Comparison of ENCODE assay signal across 8 cellular contexts in genomic region chr6:145963216-145964068, GRCh38. TPM values are rescaled to one million over a fixed set of nuclear protein-coding genes. Genes with fewer than 3 reads are reported as not detected.
DNase-seq lines count a peak whose midpoint lies in the region; ATAC-seq and TF ChIP-seq lines count a peak whose summit lies in the region.

No MANE protein-coding gene starts in this region.

- peaks cover 2% of the 10 kb centered on the region in 2 donors for H3K36me3 Mint-ChIP-seq in CD14-positive monocyte

- 0 to 1% (median 1%) methylated on average over 10 to 44 of the region's 44 CpGs for WGBS in adrenal gland, 4 donors
- under 1% methylated on average over 44 of the region's 44 CpGs for WGBS in right cardiac atrium

- no peaks in the 10 kb centered on the region for H3K36me3 ChIP-seq in SJSA1
- no peaks in the 10 kb centered on the region for H3K36me3 ChIP-seq in adrenal gland (replicated peaks in 1 of 2)
- no peaks in the 10 kb centered on the region for H3K36me3 ChIP-seq in rectal smooth muscle tissue (ENCODE audit: control insufficient read depth, insufficient read depth, low read length)

- H3K9ac ChIP-seq in rectal smooth muscle tissue (ENCODE audit: low read length): peak overlapping the region; percentile 93

- intact Hi-C loops in CD14-positive monocyte (cut with micrococcal nuclease) (loop anchor here in 1 of 2 donors (10.0 kb wide), 1 partner anchor 581 kb away; the partner anchor contains the start of gene RAB32), adrenal gland (cut with DNase I) (no loop called here), right cardiac atrium (cut with DNase I) (loop anchor here in 1 of 4 donors (10.0 kb wide), 1 partner anchor 581 kb away; the partner anchor contains the start of gene RAB32)

- peak overlapping the region; percentile 90 to 96 for H3K4me3 Mint-ChIP-seq in CD14-positive monocyte

- TF ChIP-seq CTCF in CD14-positive monocyte (IDR thresholded peaks at IDR 0.05) (no peak), adrenal gland (IDR thresholded peaks at IDR 0.05) (no peak)

- TF ChIP-seq POLR2A in adrenal gland (IDR thresholded peaks at IDR 0.05): no peak

- DNase-seq in CD14-positive monocyte (ENCODE audit: low spot score) (no peak), HK-2 (ENCODE audit: unreplicated experiment) (peak; percentile 58), SJSA1 (ENCODE audit: low read depth in 1 of 2, low spot score in 2 of 2) (peak; percentile 48 to 55), adrenal gland (peak in 6 of 7 donors; percentile 47 to 77 (median 65)), right cardiac atrium (peak; percentile 47 to 82 (median 79)), GOT3 (lab: John Stamatoyannopoulos, UW) (no peak)

- H3K4me3 ChIP-seq in SJSA1: peak overlapping the region; percentile 65
- H3K4me3 ChIP-seq in adrenal gland: peak overlapping the region; percentile 37 to 97 (median 68)
- H3K4me3 ChIP-seq in right cardiac atrium (ENCODE audit: low read length): peak overlapping the region; percentile 64
- peak overlapping the region; percentile 94 for H3K4me3 ChIP-seq in rectal smooth muscle tissue (ENCODE audit: low read length)

- H3K4me1 ChIP-seq in SJSA1 (replicated peaks) (peaks cover 7% of the 10 kb centered on the region; the same call in 1 of the 2 replicates), adrenal gland (replicated peaks in 1 of 2) (peaks cover 9 to 30% of the 10 kb centered on the region in 2 donors), right cardiac atrium (ENCODE audit: control insufficient read depth, insufficient read depth, low read length) (peaks cover 4% of the 10 kb centered on the region), rectal smooth muscle tissue (ENCODE audit: control insufficient read depth, insufficient read depth, low read length) (peaks cover 10% of the 10 kb centered on the region)

- peak; percentile 25 for ATAC-seq in GM19452 (IDR thresholded peaks at IDR 0.05; ENCODE audit: unreplicated experiment)
- ATAC-seq in right cardiac atrium: peak; percentile 46 to 55

- H3K27ac Mint-ChIP-seq in CD14-positive monocyte: peak overlapping the region; percentile 88 to 96 (median 92)

- peaks cover 37% of the 10 kb centered on the region for H3K4me1 Mint-ChIP-seq in CD14-positive monocyte

- H3K9me3 ChIP-seq in SJSA1 (replicated peaks) (no peaks in the 10 kb centered on the region), adrenal gland (replicated peaks in 1 of 3) (no peaks in the 10 kb centered on the region), right cardiac atrium (ENCODE audit: control insufficient read depth, low read length) (no peaks in the 10 kb centered on the region)

- H3K27me3 Mint-ChIP-seq in CD14-positive monocyte (ENCODE audit: low read depth in 3 of 3): peaks cover 0 to 3% (median 0%) of the 10 kb centered on the region in 3 donors

- H3K9me3 Mint-ChIP-seq in CD14-positive monocyte: no peaks in the 10 kb centered on the region

- no peaks in the 10 kb centered on the region for H3K27me3 ChIP-seq in SJSA1 (replicated peaks)
- H3K27me3 ChIP-seq in adrenal gland: no peaks in the 10 kb centered on the region
- H3K27me3 ChIP-seq in right cardiac atrium (ENCODE audit: control insufficient read depth, insufficient read depth): no peaks in the 10 kb centered on the region
- no peaks in the 10 kb centered on the region for H3K27me3 ChIP-seq in rectal smooth muscle tissue (ENCODE audit: control insufficient read depth, insufficient read depth, low read length)

- H3K27ac ChIP-seq in SJSA1: peak overlapping the region; percentile 19; the same call in 1 of the 2 replicates
- H3K27ac ChIP-seq in adrenal gland: peak overlapping the region; percentile 39 to 96 (median 83)
- H3K27ac ChIP-seq in right cardiac atrium (ENCODE audit: low read length): peak overlapping the region; percentile 61
- H3K27ac ChIP-seq in rectal smooth muscle tissue (ENCODE audit: low read depth, low read length): peak overlapping the region; percentile 86

RNA-seq across cellular contexts. Expression of gene SHPRH, which starts 0.7 kb away (rescaled TPM):
- polyA plus RNA-seq in CD14-positive monocyte: 1 to 10 TPM; 1.8 to 3.6 TPM
- 9.4 and 12.3 TPM in 2 replicates for total RNA-seq in SJSA1 (2014; rRNA removed; shearing (Covaris generic))
- total RNA-seq in adrenal gland: 10 to 100 TPM in 7 of 8 donors, 1 to 10 TPM in 1; 9.6 to 34.3 (median 14.5) TPM
- 1 to 10 TPM; 2.8 to 7.8 (median 4.9) TPM for polyA plus RNA-seq in adrenal gland
- total RNA-seq in right cardiac atrium: 10 to 100 TPM; 11.9 to 15.1 (median 13.7) TPM
- polyA plus RNA-seq in right cardiac atrium: 3.5 TPM

Comparison
In these comparisons a context has a peak if more than half of its experiments do, and no peak if none do; other contexts are left out.
1. DNase-seq: peak in HK-2 (single experiment), SJSA1 (2 of 2), adrenal gland (6 of 7) and right cardiac atrium (3 of 3); none in CD14-positive monocyte (single experiment) and GOT3 (single experiment).
2. H3K27ac ChIP-seq: peak in every context shown above with its lines; median percentile 86 in rectal smooth muscle tissue; 83 in adrenal gland; 61 in right cardiac atrium; 19 in SJSA1.
3. Peak in every context shown above with its lines, with median percentiles within 50 percentile points of each other: H3K4me3 ChIP-seq.